ENCODE assay signal across 9 cellular contexts in genomic region chr5:170603578-170604565, GRCh38.
DNase-seq lines count a peak whose midpoint lies in the region; ATAC-seq, FAIRE-seq and TF ChIP-seq lines count a peak whose summit lies in the region.
"Had no signal": no experiment of that assay in that cellular context is flagged by ENCODE, and none has a peak within 500 bp of the region (broad histone marks: within the 10 kb centered on the region; RNA-seq: fewer than 3 reads in every experiment).

No MANE protein-coding gene starts in this region.

- no peaks in the 10 kb centered on the region for H3K79me2 ChIP-seq in GM12878 (ENCODE audit: control insufficient read depth, insufficient read depth, low read length)

- H3K27ac ChIP-seq in GM12878 (ENCODE audit: control insufficient read depth, insufficient read depth): no peak overlapping the region

- CTCF ChIA-PET in GM12878 (lab: Yijun Ruan, JAX): interaction anchor here (1.0 to 1.3 kb wide), 3 partner anchors 27 to 169 kb away, joined by 3 to 4 read pairs (median 3); no protein-coding TSS in a partner anchor

- FAIRE-seq in A204.1 (lab: Jason Lieb, UNC): peak; percentile 94
- peak; percentile 71 for FAIRE-seq in GM12878 (lab: Jason Lieb, UNC)
- FAIRE-seq: frontal cortex had no signal

- H2AFZ ChIP-seq in GM12878 (ENCODE audit: control insufficient read depth, low read depth, low read length): no peak overlapping the region

- TF ChIP-seq POLR2A in GM12878 (IDR thresholded peaks at IDR 0.05; ENCODE audit: low read depth, low read length): no peak

- ATAC-seq in HG03571 (IDR thresholded peaks at IDR 0.05; ENCODE audit: unreplicated experiment) (peak; percentile 67), GM12878 (peak; percentile 87), GM18861 (IDR thresholded peaks at IDR 0.05; ENCODE audit: unreplicated experiment) (no peak)

- no peak for TF ChIP-seq EP300 in GM12878 (IDR thresholded peaks at IDR 0.05; ENCODE audit: borderline replicate concordance in 1 of 2, control insufficient read depth in 1 of 2, low read depth in 2 of 2, low read length in 2 of 2)

- no peaks in the 10 kb centered on the region for H3K4me1 ChIP-seq in GM12878 (ENCODE audit: control insufficient read depth, insufficient read depth, low read length)

- no peaks in the 10 kb centered on the region for H3K9me3 ChIP-seq in GM12878 (replicated peaks; ENCODE audit: control insufficient read depth, insufficient read depth, low read length)

- BruUV-seq in GM12878 (replicated peaks; lab: Mats Ljungman, UMichigan): no TSS peak

- POLR2A ChIA-PET in GM12878 (lab: Charles Lee): interaction anchor here (0.8 kb wide), 1 partner anchor 10 kb away, joined by 4 read pairs; no protein-coding TSS in a partner anchor

- no peak overlapping the region for H3K9ac ChIP-seq in GM12878 (ENCODE audit: control insufficient read depth, insufficient read depth, low read length)

- H3K36me3 ChIP-seq in GM12878 (ENCODE audit: control insufficient read depth in 2 of 2, insufficient read depth in 2 of 2, low read length in 1 of 2) (no peaks in the 10 kb centered on the region), kidney epithelial cell (ENCODE audit: control insufficient read depth, insufficient read depth, low read length) (no peaks in the 10 kb centered on the region)

- H3K4me2 ChIP-seq in GM12878 (ENCODE audit: control insufficient read depth, insufficient read depth): no peak overlapping the region

- WGBS in GM12878 (ENCODE audit: insufficient coverage, insufficient replicate concordance, low lambda C conversion rate, missing lambda C conversion rate): 31% methylated on average over 11 of the region's 12 CpGs

- RAD21 ChIA-PET in GM12878 (lab: Charles Lee; ENCODE audit: unreplicated experiment): no interaction called here

- intact Hi-C loops in GM12878 (cut with micrococcal nuclease; ENCODE audit: unreplicated experiment): loop anchor here (1.0 kb wide), 1 partner anchor 29 kb away; no protein-coding TSS in a partner anchor

- SMC1A ChIA-PET in GM12878 (lab: Charles Lee; ENCODE audit: uncharacterized antibody, unreplicated experiment): no interaction called here

- in situ Hi-C loops in GM12878 (cut with MboI): no loop called here

- H3K4me3 ChIP-seq in GM12864 (ENCODE audit: low read depth, low read length) (no peak overlapping the region), GM12878 (no peak overlapping the region), kidney epithelial cell (ENCODE audit: low read depth, low read length) (no peak overlapping the region)

- DNase-seq in GM12864 (ENCODE audit: low read depth) (no peak), RPMI7951 (ENCODE audit: low read depth) (peak; percentile 42), GM12878 (ENCODE audit: low read depth, low spot score) (no peak), kidney epithelial cell (ENCODE audit: low read depth) (no peak)
- DNase-seq in stimulated activated CD8-positive, alpha-beta memory T cell treated with anti-CD3 and anti-CD28 coated beads, Interleukin-15, amount 100 ng/mL, for 48 hours (ENCODE audit: low read depth in 2 of 2): peak; percentile 17 to 25

- TF ChIP-seq RAD21 in GM12878 (IDR thresholded peaks at IDR 0.05; ENCODE audit: insufficient read depth, low read depth, low read length): peak; percentile 55

- TF ChIP-seq CTCF in GM12864 (IDR thresholded peaks at IDR 0.05; ENCODE audit: low read depth, low read length, missing control alignments) (peak; percentile 76), GM12878 (IDR thresholded peaks at IDR 0.05 in 2 of 3, conservative IDR thresholded peaks at IDR 0.05 in 1 of 3; ENCODE audit: control insufficient read depth in 2 of 3, extremely low read depth in 1 of 3, insufficient read depth in 1 of 3, low read depth in 3 of 3, low read length in 3 of 3) (peak; percentile 56 to 70 (median 65)), kidney epithelial cell (IDR thresholded peaks at IDR 0.05; ENCODE audit: insufficient read depth, low read length, poor library complexity, severe bottlenecking) (peak; percentile 86)

- no peaks in the 10 kb centered on the region for H4K20me1 ChIP-seq in GM12878 (ENCODE audit: control insufficient read depth, insufficient read depth)

- H3K27me3 ChIP-seq in GM12878 (replicated peaks in 1 of 2; ENCODE audit: control insufficient read depth in 2 of 2, insufficient read depth in 2 of 2, low read length in 1 of 2) (peaks cover 0 to 4% of the 10 kb centered on the region in 2 experiments; a peak in 2 of 4 replicates), kidney epithelial cell (ENCODE audit: control insufficient read depth, insufficient read depth, low read length) (no peaks in the 10 kb centered on the region)

TF ChIP-seq in GM12878, 131 proteins besides CTCF, POLR2A, EP300 and RAD21:
- no peak for TF ChIP-seq ESRRA (IDR thresholded peaks at IDR 0.05; ENCODE audit: low read length)
- 0 out of 2 replicates have a peak, but pooled peaks have one; percentile 4 for TF ChIP-seq SMC3 (IDR thresholded peaks at IDR 0.05; ENCODE audit: borderline replicate concordance, low read length)

Comparison
In these comparisons a context has a peak if more than half of its experiments do, and no peak if none do; other contexts are left out.
1. DNase-seq: peak in RPMI7951 (single experiment) and stimulated activated CD8-positive, alpha-beta memory T cell treated with anti-CD3 and anti-CD28 coated beads, Interleukin-15, amount 100 ng/mL, for 48 hours (2 of 2); none in GM12864 (single experiment), GM12878 (single experiment) and kidney epithelial cell (single experiment).
2. Peak in every context shown above with its lines, with median percentiles within 50 percentile points of each other: CTCF ChIP-seq.